2 cellular contexts compared by ENCODE assay signal in genomic region chr7:143779591-143779990, GRCh38. TPM values are rescaled to one million over a fixed set of nuclear protein-coding genes. Genes with fewer than 3 reads are reported as not detected.
"Had no signal": no experiment of that assay in that cellular context is flagged by ENCODE, and none has a peak within 500 bp of the region (broad histone marks: within the 10 kb centered on the region; RNA-seq: fewer than 3 reads in every experiment).

No MANE protein-coding gene starts in this region.

RNA-seq across cellular contexts. Expression of gene CTAGE6, which starts 22.1 kb away (rescaled TPM):
- total RNA-seq: kidney epithelial cell, left ventricle myocardium superior had no signal
